Comparison of ENCODE assay signal across 34 cellular contexts in the genomic region with DNA sequence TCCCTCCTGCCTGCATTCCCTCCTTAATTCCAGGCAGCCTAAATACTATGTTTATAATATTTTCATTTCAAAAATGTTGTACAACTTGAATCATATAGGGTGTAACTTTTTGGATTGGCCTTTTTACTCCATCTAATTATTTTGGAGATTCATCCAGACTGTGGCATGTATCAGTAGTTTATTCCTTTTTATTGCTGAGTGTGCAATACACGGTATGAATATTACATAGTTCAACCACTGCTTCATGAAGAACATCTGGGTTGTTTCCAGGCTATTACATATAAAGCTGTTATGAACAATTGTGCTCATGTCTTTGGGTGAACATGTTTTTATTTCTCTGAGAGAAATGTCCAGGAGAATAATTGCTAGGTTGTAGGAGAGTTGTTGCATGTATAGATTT.
"Had no signal": no experiment of that assay in that cellular context is flagged by ENCODE, and none has a peak within 500 bp of the region (broad histone marks: within the 10 kb centered on the region; RNA-seq: fewer than 3 reads in every experiment).

No MANE protein-coding gene starts in this region.

- H3K4me1 Mint-ChIP-seq: activated CD4-positive, alpha-beta T cell treated with anti-CD3 and anti-CD28 coated beads, Interleukin-2, amount 10 ng/mL, durations not matched to agents 24 days and 14 days; activated naive CD4-positive, alpha-beta T cell treated with anti-CD3 and anti-CD28 coated beads, Interleukin-2, amount 10 ng/mL, durations not matched to agents 7 days and 5 days; activated naive CD4-positive, alpha-beta T cell treated with anti-CD3 and anti-CD28 coated beads, Interleukin-2, amount 50 U/mL, for 24 hours; activated naive CD8-positive, alpha-beta T cell treated with anti-CD3 and anti-CD28 coated beads, Interleukin-2, amount 10 ng/mL, durations not matched to agents 7 days and 5 days; activated naive CD8-positive, alpha-beta T cell treated with anti-CD3 and anti-CD28 coated beads, Interleukin-2, amount 50 U/mL, for 24 hours; brain; central memory CD8-positive, alpha-beta T cell had no signal

- H3K36me3 ChIP-seq: ascending aorta, cardiac muscle cell had no signal

- H3K9me3 ChIP-seq: ascending aorta had no signal

- H3K27ac Mint-ChIP-seq: activated B cell treated with CpG ODN at 0.5 μM for 24 hours; activated CD4-positive, alpha-beta memory T cell treated with anti-CD3 and anti-CD28 coated beads for 36 hours; activated CD4-positive, alpha-beta T cell treated with anti-CD3 and anti-CD28 coated beads, Interleukin-2, amount 10 ng/mL, durations not matched to agents 24 days and 14 days; activated CD8-positive, alpha-beta T cell treated with anti-CD3 and anti-CD28 coated beads for 36 hours; activated naive CD4-positive, alpha-beta T cell treated with anti-CD3 and anti-CD28 coated beads, Interleukin-2, amount 10 ng/mL, durations not matched to agents 7 days and 5 days; activated naive CD4-positive, alpha-beta T cell treated with anti-CD3 and anti-CD28 coated beads, Interleukin-2, amount 50 U/mL, for 24 hours; activated naive CD8-positive, alpha-beta T cell; activated naive CD8-positive, alpha-beta T cell treated with anti-CD3 and anti-CD28 coated beads, Interleukin-2, amount 10 ng/mL, durations not matched to agents 7 days and 5 days; activated naive CD8-positive, alpha-beta T cell treated with anti-CD3 and anti-CD28 coated beads, Interleukin-2, amount 50 U/mL, for 24 hours; activated T-cell treated with anti-CD3 and anti-CD28 coated beads, Interleukin-2, amount 50 U/mL, for 24 hours; activated T-helper 2 cell treated with anti-CD3 and anti-CD28 coated beads, Interferon-gamma antibody, Interleukin-2, Interleukin-4, amounts not matched to agents 10 μg/mL and 5 μg/mL and 100 μg/mL, durations not matched to agents 14 hours and 24 hours and 36 hours; brain; T-helper 2 cell treated with Interferon-gamma antibody and Interleukin-4, amounts not matched to agents 5 μg/mL and 100 μg/mL, for 36 hours had no signal

- H3K4me1 ChIP-seq: ascending aorta had no signal

- H3K36me3 Mint-ChIP-seq: activated naive CD4-positive, alpha-beta T cell treated with anti-CD3 and anti-CD28 coated beads, Interleukin-2, amount 10 ng/mL, durations not matched to agents 7 days and 5 days; activated naive CD8-positive, alpha-beta T cell treated with anti-CD3 and anti-CD28 coated beads, Interleukin-2, amount 10 ng/mL, durations not matched to agents 7 days and 5 days; brain had no signal

- H3K27me3 Mint-ChIP-seq: activated B cell treated with CpG ODN at 0.5 μM for 24 hours; activated CD4-positive, alpha-beta memory T cell treated with anti-CD3 and anti-CD28 coated beads for 36 hours; activated CD4-positive, alpha-beta T cell treated with anti-CD3 and anti-CD28 coated beads, Interleukin-2, amount 10 ng/mL, durations not matched to agents 24 days and 14 days; activated CD8-positive, alpha-beta T cell treated with anti-CD3 and anti-CD28 coated beads for 36 hours; activated naive CD4-positive, alpha-beta T cell treated with anti-CD3 and anti-CD28 coated beads, Interleukin-2, amount 10 ng/mL, durations not matched to agents 7 days and 5 days; activated naive CD4-positive, alpha-beta T cell treated with anti-CD3 and anti-CD28 coated beads, Interleukin-2, amount 50 U/mL, for 24 hours; activated naive CD8-positive, alpha-beta T cell treated with anti-CD3 and anti-CD28 coated beads, Interleukin-2, amount 10 ng/mL, durations not matched to agents 7 days and 5 days; activated naive CD8-positive, alpha-beta T cell treated with anti-CD3 and anti-CD28 coated beads, Interleukin-2, amount 50 U/mL, for 24 hours; activated T-cell treated with anti-CD3 and anti-CD28 coated beads, Interleukin-2, amount 50 U/mL, for 24 hours; central memory CD8-positive, alpha-beta T cell had no signal

- H3K27me3 ChIP-seq: ascending aorta, cardiac muscle cell had no signal

- H3K4me3 ChIP-seq: ascending aorta, cardiac muscle cell had no signal

- ATAC-seq: activated CD8-positive, alpha-beta T cell treated with anti-CD3 and anti-CD28 coated beads for 36 hours; activated naive CD8-positive, alpha-beta T cell treated with anti-CD3 and anti-CD28 coated beads, Interleukin-2, amount 50 U/mL, for 24 hours had no signal

- H3K4me3 Mint-ChIP-seq: activated B cell treated with CpG ODN at 0.5 μM for 24 hours; activated CD4-positive, alpha-beta memory T cell treated with anti-CD3 and anti-CD28 coated beads for 36 hours; activated CD4-positive, alpha-beta T cell treated with anti-CD3 and anti-CD28 coated beads, Interleukin-2, amount 10 ng/mL, durations not matched to agents 24 days and 14 days; activated CD8-positive, alpha-beta T cell treated with anti-CD3 and anti-CD28 coated beads for 36 hours; activated naive CD4-positive, alpha-beta T cell treated with anti-CD3 and anti-CD28 coated beads, Interleukin-2, amount 10 ng/mL, durations not matched to agents 7 days and 5 days; activated naive CD4-positive, alpha-beta T cell treated with anti-CD3 and anti-CD28 coated beads, Interleukin-2, amount 50 U/mL, for 24 hours; activated naive CD8-positive, alpha-beta T cell; activated naive CD8-positive, alpha-beta T cell treated with anti-CD3 and anti-CD28 coated beads, Interleukin-2, amount 10 ng/mL, durations not matched to agents 7 days and 5 days; activated naive CD8-positive, alpha-beta T cell treated with anti-CD3 and anti-CD28 coated beads, Interleukin-2, amount 50 U/mL, for 24 hours; activated T-cell treated with anti-CD3 and anti-CD28 coated beads, Interleukin-2, amount 50 U/mL, for 24 hours; brain; central memory CD8-positive, alpha-beta T cell; T-helper 2 cell treated with Interferon-gamma antibody and Interleukin-4, amounts not matched to agents 5 μg/mL and 100 μg/mL, for 36 hours had no signal

- H3K27ac ChIP-seq: ascending aorta, cardiac muscle cell, VCaP had no signal

- DNase-seq: activated B cell treated with CpG ODN at 0.5 μM for 24 hours; activated CD4-positive, alpha-beta memory T cell treated with anti-CD3 and anti-CD28 coated beads for 36 hours; activated CD4-positive, alpha-beta T cell treated with anti-CD3 and anti-CD28 coated beads for 4 hours; activated CD4-positive, alpha-beta T cell treated with anti-CD3 and anti-CD28 coated beads, Interleukin-2, amount 10 ng/mL, durations not matched to agents 24 days and 14 days; activated CD4-positive, alpha-beta T cell treated with anti-CD3 and anti-CD28 coated beads, Interleukin-2, amount 50 U/mL, for 1 hour; activated CD4-positive, alpha-beta T cell treated with anti-CD3 and anti-CD28 coated beads, Interleukin-2, amount 50 U/mL, for 4 hours; activated CD4-positive, CD25-positive, alpha-beta regulatory T cell treated with anti-CD3 and anti-CD28 coated beads, Interleukin-2, amount 50 U/mL, for 72 hours; activated CD8-positive, alpha-beta memory T cell treated with anti-CD3 and anti-CD28 coated beads, Interleukin-2, amount 50 U/mL, for 4 hours; activated CD8-positive, alpha-beta T cell treated with anti-CD3 and anti-CD28 coated beads for 36 hours; activated effector memory CD4-positive, alpha-beta T cell treated with Interleukin-2 at 50 U/mL for 16 hours; activated gamma-delta T cell; activated naive CD4-positive, alpha-beta T cell treated with anti-CD3 and anti-CD28 coated beads, Interleukin-2, amount 10 ng/mL, durations not matched to agents 7 days and 5 days; activated naive CD4-positive, alpha-beta T cell treated with Interleukin-2 at 50 U/mL for 16 hours; activated naive CD8-positive, alpha-beta T cell treated with anti-CD3 and anti-CD28 coated beads, Interleukin-2, amount 10 ng/mL, durations not matched to agents 7 days and 5 days; activated naive CD8-positive, alpha-beta T cell treated with anti-CD3 and anti-CD28 coated beads, Interleukin-2, amount 50 U/mL, for 24 hours; activated T-cell treated with anti-CD3 and anti-CD28 coated beads, Interleukin-2, amount 50 U/mL, for 24 hours; activated T-cell treated with anti-CD3 and anti-CD28 coated beads, Interleukin-2, amount 50 U/mL, for 48 hours; amygdala; anterior cingulate cortex; caudate nucleus; cerebellar nuclear complex; T-helper 2 cell; T-helper 9 cell had no signal

- FAIRE-seq: bronchial epithelial cell, TTC549 had no signal
